Comparison of ENCODE assay signal across 15 cellular contexts in genomic region chr5:9894571-9895304, GRCh38.
A peak's percentile ranks its signal among the peaks of the same experiment; 100 is the strongest.
DNase-seq lines count a peak whose midpoint lies in the region; TF ChIP-seq lines count a peak whose summit lies in the region.
"Had no signal": no experiment of that assay in that cellular context is flagged by ENCODE, and none has a peak within 500 bp of the region (broad histone marks: within the 10 kb centered on the region; RNA-seq: fewer than 3 reads in every experiment).

No MANE protein-coding gene starts in this region.

- H3K27me3 ChIP-seq in WERI-Rb-1 (ENCODE audit: insufficient read depth, low read depth, severe bottlenecking) (no peaks in the 10 kb centered on the region), neural cell (ENCODE audit: insufficient read depth, low read depth, low read length) (no peaks in the 10 kb centered on the region)
- H3K27me3 ChIP-seq: BE2C, SJSA1 had no signal

- no peaks in the 10 kb centered on the region for H3K9me2 ChIP-seq in neural cell (ENCODE audit: insufficient read depth, low read length)

- H3K27ac ChIP-seq in WERI-Rb-1 (peak overlapping the region; percentile 22; the same call in 1 of the 2 replicates), neural cell (ENCODE audit: low read length) (peak overlapping the region; percentile 46)
- H3K27ac ChIP-seq: HL-60, SJSA1 had no signal

- H3K36me3 ChIP-seq in WERI-Rb-1 = no peaks in the 10 kb centered on the region; the same call in 1 of the 2 replicates
- H3K36me3 ChIP-seq in neural cell (ENCODE audit: insufficient read depth, low read length) = no peaks in the 10 kb centered on the region
- H3K36me3 ChIP-seq: BE2C, SJSA1 had no signal

- H2AFZ ChIP-seq in neural cell (ENCODE audit: low read depth, low read length) = no peak overlapping the region

- TF ChIP-seq EP300 in neural cell (conservative IDR thresholded peaks at IDR 0.05; ENCODE audit: poor library complexity, severe bottlenecking) = no peak

- peaks cover 5% of the 10 kb centered on the region for H3K9me3 ChIP-seq in WERI-Rb-1 (ENCODE audit: severe bottlenecking)
- H3K9me3 ChIP-seq in neural cell (ENCODE audit: low read length) = no peaks in the 10 kb centered on the region
- H3K9me3 ChIP-seq: BE2C, Caco-2 had no signal

- no peak overlapping the region for H3K4me2 ChIP-seq in neural cell (ENCODE audit: low read length)

- no peak overlapping the region for H3K9ac ChIP-seq in neural cell (ENCODE audit: low read length)

- no peaks in the 10 kb centered on the region for H3F3A ChIP-seq in neural cell (ENCODE audit: insufficient read depth, low read length, poor library complexity, severe bottlenecking)

- TF ChIP-seq CTCF in WERI-Rb-1 (IDR thresholded peaks at IDR 0.05; ENCODE audit: low read depth, low read length) (no peak), neural cell (IDR thresholded peaks at IDR 0.05; ENCODE audit: poor library complexity, severe bottlenecking) (no peak)

- no peaks in the 10 kb centered on the region for H4K20me1 ChIP-seq in neural cell (ENCODE audit: insufficient read depth)

- no peak for TF ChIP-seq RAD21 in neural cell (conservative IDR thresholded peaks at IDR 0.05)

- H3K79me2 ChIP-seq in neural cell (replicated peaks; ENCODE audit: insufficient read depth, low read length) = no peaks in the 10 kb centered on the region

- DNase-seq in NCI-H2171 treated with DMSO at 0.1 percent for 48 hours (lab: John Stamatoyannopoulos, UW) (peak; percentile 56), NCI-H2171 (lab: John Stamatoyannopoulos, UW) (no peak), WERI-Rb-1 (peak; percentile 77), inferior parietal cortex (ENCODE audit: extremely low spot score) (no peak), SHP77 (lab: John Stamatoyannopoulos, UW) (no peak), mucosa of gallbladder (ENCODE audit: low spot score) (no peak)
- DNase-seq: BE2C; Caco-2; CD4-positive, CD25-positive, alpha-beta regulatory T cell; NCI-H1417 treated with DMSO at 0.1 percent for 48 hours; NCI-H187 treated with DMSO at 0.1 percent for 48 hours; NCI-H446 had no signal

- no peak overlapping the region for H3K4me3 ChIP-seq in WERI-Rb-1 (ENCODE audit: low read depth, low read length)
- peak overlapping the region; percentile 9 for H3K4me3 ChIP-seq in neural cell (ENCODE audit: low read length)
- H3K4me3 ChIP-seq: SJSA1 had no signal

TF ChIP-seq in neural cell, 6 proteins besides CTCF, POLR2A, EP300 and RAD21:
- TF ChIP-seq POLR2AphosphoS5 (IDR thresholded peaks at IDR 0.05) (no peak), MXI1 (conservative IDR thresholded peaks at IDR 0.05; ENCODE audit: poor library complexity, severe bottlenecking) (no peak), SMC3 (conservative IDR thresholded peaks at IDR 0.05; ENCODE audit: poor library complexity) (no peak), EZH2 (IDR thresholded peaks at IDR 0.05; ENCODE audit: borderline replicate concordance, insufficient read depth, low read length, poor library complexity, severe bottlenecking) (no peak), TAF1 (IDR thresholded peaks at IDR 0.05; ENCODE audit: low read depth) (no peak), REST (IDR thresholded peaks at IDR 0.05; ENCODE audit: borderline replicate concordance) (no peak)

Comparison
In these comparisons a context has a peak if more than half of its experiments do, and no peak if none do; other contexts are left out.
1. DNase-seq: peak in NCI-H2171 treated with DMSO at 0.1 percent for 48 hours (single experiment) and WERI-Rb-1 (single experiment); none in NCI-H2171 (single experiment), inferior parietal cortex (single experiment), SHP77 (0 of 2) and mucosa of gallbladder (single experiment).